In the genomic region with DNA sequence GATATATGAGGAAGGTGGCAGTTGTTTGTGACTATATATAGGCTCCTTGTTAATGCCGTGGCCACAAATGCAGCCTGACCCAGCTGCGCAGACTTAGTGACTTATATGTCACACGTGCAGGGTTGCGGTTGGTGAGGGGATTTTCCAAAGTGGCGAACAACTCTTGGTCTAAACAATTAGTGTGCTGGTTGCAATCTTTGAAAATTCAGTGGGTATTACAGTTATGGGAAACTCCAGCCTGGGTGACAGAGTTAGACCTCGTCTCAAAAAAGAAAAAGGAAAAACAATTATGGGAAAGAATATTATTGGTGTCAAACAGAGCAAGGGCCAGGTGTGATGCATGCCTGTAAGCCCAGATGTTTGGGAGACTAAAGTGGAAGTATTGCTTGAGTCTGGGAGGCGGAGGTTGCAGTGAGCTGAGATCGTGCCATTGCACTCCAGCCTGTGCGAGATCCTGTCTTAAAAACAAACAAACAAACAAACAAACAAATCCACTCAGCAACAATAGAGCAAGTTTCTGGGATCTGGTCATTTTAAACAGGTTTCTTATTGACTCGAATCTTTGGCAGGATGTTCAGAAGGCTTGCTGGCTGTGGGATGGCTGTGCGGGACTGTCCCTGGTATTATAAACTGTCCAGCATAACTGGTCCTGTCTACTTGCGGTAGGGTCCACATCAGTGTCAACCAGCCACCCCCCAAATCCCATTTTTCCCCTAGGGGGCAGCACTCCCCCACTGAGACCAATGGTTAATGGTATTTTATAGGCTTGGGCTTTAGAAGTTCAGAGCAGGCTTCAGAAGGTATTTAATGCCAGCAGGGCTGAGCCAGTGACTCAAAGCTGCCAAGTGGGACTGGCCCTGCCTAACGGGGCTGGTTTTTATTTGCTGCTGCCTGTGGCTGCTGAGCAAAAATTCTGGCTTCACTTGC, we compare ENCODE assay signal across 1 cellular context.
TF ChIP-seq lines count a peak whose summit lies in the region.

No MANE protein-coding gene starts in this region.

TF ChIP-seq in K562, 482 proteins besides CTCF, POLR2A, EP300 and RAD21 (continued from another document):
- TF ChIP-seq, protein P1, sequence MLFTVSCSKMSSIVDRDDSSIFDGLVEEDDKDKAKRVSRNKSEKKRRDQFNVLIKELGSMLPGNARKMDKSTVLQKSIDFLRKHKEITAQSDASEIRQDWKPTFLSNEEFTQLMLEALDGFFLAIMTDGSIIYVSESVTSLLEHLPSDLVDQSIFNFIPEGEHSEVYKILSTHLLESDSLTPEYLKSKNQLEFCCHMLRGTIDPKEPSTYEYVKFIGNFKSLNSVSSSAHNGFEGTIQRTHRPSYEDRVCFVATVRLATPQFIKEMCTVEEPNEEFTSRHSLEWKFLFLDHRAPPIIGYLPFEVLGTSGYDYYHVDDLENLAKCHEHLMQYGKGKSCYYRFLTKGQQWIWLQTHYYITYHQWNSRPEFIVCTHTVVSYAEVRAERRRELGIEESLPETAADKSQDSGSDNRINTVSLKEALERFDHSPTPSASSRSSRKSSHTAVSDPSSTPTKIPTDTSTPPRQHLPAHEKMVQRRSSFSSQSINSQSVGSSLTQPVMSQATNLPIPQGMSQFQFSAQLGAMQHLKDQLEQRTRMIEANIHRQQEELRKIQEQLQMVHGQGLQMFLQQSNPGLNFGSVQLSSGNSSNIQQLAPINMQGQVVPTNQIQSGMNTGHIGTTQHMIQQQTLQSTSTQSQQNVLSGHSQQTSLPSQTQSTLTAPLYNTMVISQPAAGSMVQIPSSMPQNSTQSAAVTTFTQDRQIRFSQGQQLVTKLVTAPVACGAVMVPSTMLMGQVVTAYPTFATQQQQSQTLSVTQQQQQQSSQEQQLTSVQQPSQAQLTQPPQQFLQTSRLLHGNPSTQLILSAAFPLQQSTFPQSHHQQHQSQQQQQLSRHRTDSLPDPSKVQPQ (CRISPR knock-in tag; IDR thresholded peaks at IDR 0.05; ENCODE audit: borderline replicate concordance), result no peak
- TF ChIP-seq, protein P2, sequence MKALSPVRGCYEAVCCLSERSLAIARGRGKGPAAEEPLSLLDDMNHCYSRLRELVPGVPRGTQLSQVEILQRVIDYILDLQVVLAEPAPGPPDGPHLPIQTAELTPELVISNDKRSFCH (CRISPR knock-in tag; IDR thresholded peaks at IDR 0.05), result no peak
- TF ChIP-seq, protein P2 (tag; IDR thresholded peaks at IDR 0.05), result no peak
- no peak for TF ChIP-seq PTTG1 (tag; IDR thresholded peaks at IDR 0.05; ENCODE audit: low read depth)
- no peak for TF ChIP-seq ZNF23 (CRISPR knock-in tag; IDR thresholded peaks at IDR 0.05)
TF ChIP-seq in K562: peak in this region for 17.
